Comparison of ENCODE assay signal across 8 cellular contexts in genomic region chr17:81428121-81428515, GRCh38. TPM values are rescaled to one million over a fixed set of nuclear protein-coding genes. Genes with fewer than 3 reads are reported as not detected.
DNase-seq lines count a peak whose midpoint lies in the region; ATAC-seq, FAIRE-seq and TF ChIP-seq lines count a peak whose summit lies in the region.

No MANE protein-coding gene starts in this region.

- no peak for ATAC-seq in HG03135 (IDR thresholded peaks at IDR 0.05; ENCODE audit: unreplicated experiment)

- DNase-seq in AG08395 (ENCODE audit: low spot score) = peak; percentile 69
- peak; percentile 67 for DNase-seq in H54 (ENCODE audit: insufficient read length, low spot score)
- peak in 44 of 56 donors; percentile 25 to 81 (median 60) for DNase-seq in amygdala (lab: John Stamatoyannopoulos, UW)
- DNase-seq in midbrain (lab: John Stamatoyannopoulos, UW) = peak; percentile 50
- no peak for DNase-seq in germinal center (ENCODE audit: low spot score)
- no peak for DNase-seq in cerebellum (ENCODE audit: low spot score)
- DNase-seq in mucosa of gallbladder (ENCODE audit: low spot score) = no peak

- no peak for FAIRE-seq in H54 (lab: Jason Lieb, UNC)

- TF ChIP-seq POLR2A in H54 (IDR thresholded peaks at IDR 0.05; ENCODE audit: low read depth, low read length) = no peak

RNA-seq across cellular contexts. Expression of gene BAHCC1, which starts 32.9 kb away (rescaled TPM):
- total RNA-seq in cerebellum (20.5 TPM), mucosa of gallbladder (77.4 TPM)

Comparison
In these comparisons a context has a peak if more than half of its experiments do, and no peak if none do; other contexts are left out.
1. DNase-seq: peak in AG08395 (single experiment), H54 (single experiment), amygdala (44 of 56) and midbrain (single experiment); none in germinal center (single experiment), cerebellum (single experiment) and mucosa of gallbladder (single experiment).